ENCODE assay signal across 9 cellular contexts in genomic region chr1:78814176-78814575, GRCh38.
"Had no signal": no experiment of that assay in that cellular context is flagged by ENCODE, and none has a peak within 500 bp of the region (broad histone marks: within the 10 kb centered on the region; RNA-seq: fewer than 3 reads in every experiment).

No MANE protein-coding gene starts in this region.

- DNase-seq: GM23248, GOT3, H9, HCEC 1CT, Karpas-422, KBM-7 had no signal

- H3K4me2 ChIP-seq: KMS-11 had no signal

- H3K9ac ChIP-seq: GM23248, KMS-11 had no signal

- FAIRE-seq: H54, HTR-8/SVneo had no signal

- H3K27ac ChIP-seq: GM23248, KMS-11 had no signal

- H2AFZ ChIP-seq: GM23248 had no signal

- H3K4me3 ChIP-seq: GM23248 had no signal
